20 cellular contexts compared by ENCODE assay signal in the genomic region with DNA sequence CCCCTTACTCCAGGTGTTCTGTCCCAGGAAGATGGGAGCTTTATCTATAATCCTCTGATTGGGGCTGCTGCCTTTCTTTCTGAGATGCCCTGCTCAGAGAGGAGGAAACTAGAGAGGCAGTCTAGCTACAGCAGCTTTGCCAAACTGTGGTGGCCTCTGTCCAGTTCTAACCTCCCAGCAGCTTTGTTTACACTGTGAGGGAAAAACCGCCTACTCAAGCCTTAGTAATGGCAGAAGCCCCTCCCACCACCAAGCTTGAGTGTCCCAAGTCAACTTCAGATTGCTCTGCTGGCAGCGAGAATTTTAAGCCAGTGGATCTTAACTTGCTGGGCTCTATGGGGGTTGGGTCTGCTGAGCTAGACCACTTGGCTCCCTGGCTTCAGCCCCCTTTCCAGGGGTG.
DNase-seq lines count a peak whose midpoint lies in the region; ATAC-seq and TF ChIP-seq lines count a peak whose summit lies in the region.
"Had no signal": no experiment of that assay in that cellular context is flagged by ENCODE, and none has a peak within 500 bp of the region (broad histone marks: within the 10 kb centered on the region; RNA-seq: fewer than 3 reads in every experiment).

No MANE protein-coding gene starts in this region.

- WGBS in hepatocyte (ENCODE audit: low lambda C conversion rate, missing lambda C conversion rate): 83% methylated on average over 2 of the region's 2 CpGs

- H3K36me3 ChIP-seq in hepatocyte (replicated peaks; ENCODE audit: insufficient read depth, low read depth) (no peaks in the 10 kb centered on the region), upper lobe of right lung (no peaks in the 10 kb centered on the region)

- no peaks in the 10 kb centered on the region for H3K9me3 ChIP-seq in hepatocyte (ENCODE audit: low read depth)
- no peaks in the 10 kb centered on the region for H3K9me3 ChIP-seq in upper lobe of right lung
- H3K9me3 ChIP-seq: Caco-2 had no signal

- no peak overlapping the region for H3K4me2 ChIP-seq in hepatocyte
- H3K4me2 ChIP-seq: GM23338 had no signal

- intact Hi-C loops in upper lobe of right lung (cut with DNase I): no loop called here

- H3K27me3 ChIP-seq in hepatocyte (no peaks in the 10 kb centered on the region), upper lobe of right lung (no peaks in the 10 kb centered on the region)

- H3K4me3 ChIP-seq in LNCaP clone FGC (ENCODE audit: low read depth, low read length) (no peak overlapping the region), hepatocyte (no peak overlapping the region), upper lobe of right lung (no peak overlapping the region)
- H3K4me3 ChIP-seq: GM12878, GM23338, K562 had no signal

- no peaks in the 10 kb centered on the region for H3K4me1 ChIP-seq in hepatocyte (ENCODE audit: insufficient read depth)
- no peaks in the 10 kb centered on the region for H3K4me1 ChIP-seq in upper lobe of right lung
- H3K4me1 ChIP-seq: Caco-2 had no signal

- no peak for TF ChIP-seq CTCF in LNCaP clone FGC (IDR thresholded peaks at IDR 0.05; ENCODE audit: control insufficient read depth, extremely low read depth, insufficient read depth)
- no peak for TF ChIP-seq CTCF in hepatocyte (IDR thresholded peaks at IDR 0.05; ENCODE audit: poor library complexity)
- no peak for TF ChIP-seq CTCF in upper lobe of right lung (IDR thresholded peaks at IDR 0.05)

- H3K27ac ChIP-seq in hepatocyte (no peak overlapping the region), upper lobe of right lung (no peak overlapping the region)
- H3K27ac ChIP-seq: C4-2B, HL-60 had no signal

- DNase-seq in ELF-1 (ENCODE audit: low read depth, low spot score) (peak; percentile 14), LNCaP clone FGC (ENCODE audit: low read depth) (peak; percentile 33), hepatocyte (ENCODE audit: low spot score) (peak; percentile 11), upper lobe of right lung (no peak), AG08395 (ENCODE audit: low spot score) (no peak), HuH-7.5 (ENCODE audit: low spot score) (no peak)
- DNase-seq: ACHN; AML-193; Caco-2; CD4-positive, alpha-beta T cell; DMS79 treated with DMSO at 0.1 percent for 48 hours; H7; HFFc6; IMR-90 had no signal

- H4K20me1 ChIP-seq in hepatocyte (ENCODE audit: insufficient read depth, poor library complexity, severe bottlenecking): no peaks in the 10 kb centered on the region

- no peaks in the 10 kb centered on the region for H3K79me2 ChIP-seq in hepatocyte

- ATAC-seq in upper lobe of right lung: peak; percentile 52
- ATAC-seq: GM12878, GM23338, HCT116, K562 had no signal

- H3K9me2 ChIP-seq in hepatocyte (replicated peaks; ENCODE audit: insufficient read depth): no peaks in the 10 kb centered on the region

- H2AFZ ChIP-seq in hepatocyte: no peak overlapping the region
- H2AFZ ChIP-seq: GM23338 had no signal

Comparison
In these comparisons a context has a peak if more than half of its experiments do, and no peak if none do; other contexts are left out.
1. DNase-seq: peak in ELF-1 (single experiment), LNCaP clone FGC (single experiment) and hepatocyte (single experiment); none in upper lobe of right lung (single experiment), AG08395 (single experiment) and HuH-7.5 (single experiment).